ENCODE assay signal across 9 cellular contexts in the genomic region with DNA sequence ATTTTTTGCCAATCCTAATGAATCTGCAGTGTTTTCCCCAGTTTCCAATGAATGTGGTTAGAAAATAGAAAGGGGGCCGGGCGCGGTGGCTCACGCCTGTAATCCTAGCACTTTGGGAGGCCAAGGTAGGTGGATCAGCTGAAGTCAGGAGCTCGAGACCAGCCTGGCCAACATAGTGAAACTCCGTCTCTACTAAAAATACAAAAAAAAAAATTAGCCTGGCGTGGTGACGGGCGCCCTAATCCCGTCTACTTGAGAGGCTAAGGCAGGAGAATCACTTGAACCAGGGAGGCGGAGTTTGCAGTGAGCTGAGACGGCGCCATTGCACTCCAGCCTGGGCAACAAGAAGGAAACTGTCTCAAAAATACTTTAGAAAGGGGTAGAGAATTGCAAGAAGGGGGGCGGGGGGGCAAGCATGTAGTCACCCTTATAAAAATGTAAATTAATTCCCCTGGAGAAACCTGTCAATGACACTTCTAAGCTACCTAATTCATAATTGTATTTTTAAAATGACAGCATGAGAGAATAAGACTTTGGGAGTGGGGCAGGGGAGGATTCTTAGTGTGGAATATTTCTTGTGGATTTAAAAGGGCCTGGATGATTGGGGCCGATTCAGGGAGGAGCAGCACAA. TPM values are rescaled to one million over a fixed set of nuclear protein-coding genes. Genes with fewer than 3 reads are reported as not detected.
DNase-seq lines count a peak whose midpoint lies in the region; ATAC-seq and TF ChIP-seq lines count a peak whose summit lies in the region.
"Had no signal": no experiment of that assay in that cellular context is flagged by ENCODE, and none has a peak within 500 bp of the region (broad histone marks: within the 10 kb centered on the region; RNA-seq: fewer than 3 reads in every experiment).

No MANE protein-coding gene starts in this region.

- H3K27me3 Mint-ChIP-seq in central memory CD8-positive, alpha-beta T cell = no peaks in the 10 kb centered on the region
- peaks cover 0 to 2% (median 0%) of the 10 kb centered on the region in 5 donors for H3K27me3 Mint-ChIP-seq in naive thymus-derived CD4-positive, alpha-beta T cell

- no peak overlapping the region for H2AFZ ChIP-seq in KMS-11 (ENCODE audit: low read depth)

- ATAC-seq in central memory CD8-positive, alpha-beta T cell (replicated peaks; ENCODE audit: extremely low read depth, poor library complexity, severe bottlenecking) = no peak
- ATAC-seq in naive thymus-derived CD4-positive, alpha-beta T cell = no peak
- ATAC-seq in aorta (ENCODE audit: low FRiP score) = no peak

- H3K36me3 ChIP-seq in BJ (ENCODE audit: control insufficient read depth, insufficient read depth, low read length) = no peaks in the 10 kb centered on the region
- no peaks in the 10 kb centered on the region for H3K36me3 ChIP-seq in KMS-11 (ENCODE audit: insufficient read depth)
- H3K36me3 ChIP-seq in naive thymus-derived CD4-positive, alpha-beta T cell (ENCODE audit: control insufficient read depth in 2 of 3, insufficient read depth in 3 of 3, low read length in 3 of 3) = peaks cover 0 to 14% (median 5%) of the 10 kb centered on the region in 3 experiments
- H3K36me3 ChIP-seq in aorta (ENCODE audit: control insufficient read depth in 1 of 2, insufficient read depth in 2 of 2, low read length in 1 of 2) = no peaks in the 10 kb centered on the region

- H3K9me3 ChIP-seq in naive thymus-derived CD4-positive, alpha-beta T cell (ENCODE audit: control insufficient read depth in 2 of 3, low read length in 3 of 3) = no peaks in the 10 kb centered on the region
- no peaks in the 10 kb centered on the region for H3K9me3 ChIP-seq in aorta (ENCODE audit: control insufficient read depth, low read length)

- POLR2A ChIA-PET in BJ (lab: Charles Lee) (interaction anchor here (1.1 kb wide), 1 partner anchor 83 kb away, joined by 3 read pairs; the partner anchor contains the start of gene NEMF), GM10248 (lab: Yijun Ruan, JAX) (interaction anchor here (0.6 to 1.4 kb wide), 2 partner anchors 10 to 149 kb away, joined by 3 to 5 read pairs; partner anchors contain the start of genes MGAT2 and RPL36AL)
- POLR2A ChIA-PET in naive thymus-derived CD4-positive, alpha-beta T cell (lab: Charles Lee) = interaction anchor here (0.6 to 6.7 kb wide), 15 partner anchors 8 to 387 kb away, joined by 3 to 92 read pairs (median 11); partner anchors contain the start of genes DNAAF2, KLHDC1, MGAT2 and POLE2

- H3K4me2 ChIP-seq in KMS-11 = peak overlapping the region; percentile 86

- TF ChIP-seq CTCF in BJ (IDR thresholded peaks at IDR 0.05; ENCODE audit: insufficient read depth, low read depth, low read length) (no peak), KMS-11 (conservative IDR thresholded peaks at IDR 0.05; ENCODE audit: low read depth, low read length) (no peak), GM10248 (IDR thresholded peaks at IDR 0.05; ENCODE audit: control extremely low read depth, extremely low read depth, low read depth, missing control alignments) (no peak)

- H3K27ac Mint-ChIP-seq in central memory CD8-positive, alpha-beta T cell (ENCODE audit: low read depth) = peak overlapping the region; percentile 97
- H3K27ac Mint-ChIP-seq in naive thymus-derived CD4-positive, alpha-beta T cell = peak overlapping the region; percentile 98 to 100 (median 99)

- WGBS in aorta, 2 donors = 57 to 68% methylated on average over 15 of the region's 15 CpGs

- H3K36me3 Mint-ChIP-seq in central memory CD8-positive, alpha-beta T cell (ENCODE audit: insufficient read depth) = peaks cover 22% of the 10 kb centered on the region
- H3K36me3 Mint-ChIP-seq in naive thymus-derived CD4-positive, alpha-beta T cell = peaks cover 0 to 9% (median 4%) of the 10 kb centered on the region in 5 donors

- H3K79me2 ChIP-seq in KMS-11 (ENCODE audit: insufficient read depth, low read depth) = peaks cover 12% of the 10 kb centered on the region; the same call in 1 of the 2 replicates

- no peaks in the 10 kb centered on the region for H3K27me3 ChIP-seq in BJ (ENCODE audit: control insufficient read depth, insufficient read depth, low read length)
- no peaks in the 10 kb centered on the region for H3K27me3 ChIP-seq in KMS-11 (ENCODE audit: insufficient read depth, low read depth)
- no peaks in the 10 kb centered on the region for H3K27me3 ChIP-seq in naive thymus-derived CD4-positive, alpha-beta T cell (ENCODE audit: control insufficient read depth in 2 of 2, insufficient read depth in 2 of 2, low read length in 2 of 2)
- no peaks in the 10 kb centered on the region for H3K27me3 ChIP-seq in aorta (ENCODE audit: control insufficient read depth in 1 of 2, insufficient read depth in 2 of 2, low read length in 1 of 2)

- CTCF ChIA-PET in BJ (lab: Yijun Ruan, JAX) = interaction anchor here (1.0 to 3.1 kb wide), 3 partner anchors 83 to 176 kb away, joined by 3 to 11 read pairs (median 3); partner anchors contain the start of genes DNAAF2 and NEMF
- CTCF ChIA-PET in naive thymus-derived CD4-positive, alpha-beta T cell (lab: Charles Lee) = interaction anchor here (1.0 to 1.1 kb wide), 3 partner anchors 74 to 135 kb away, joined by 3 to 4 read pairs (median 3); partner anchors contain the start of gene DNAAF2
- CTCF ChIA-PET in GM10248 (lab: Yijun Ruan, JAX) = interaction anchor here (0.9 to 3.9 kb wide), 10 partner anchors 11 to 308 kb away, joined by 3 to 14 read pairs (median 4); partner anchors contain the start of genes DNAAF2 and NEMF

- H3K4me1 ChIP-seq in KMS-11 (ENCODE audit: low read depth, poor library complexity, severe bottlenecking) = peaks cover 31% of the 10 kb centered on the region
- H3K4me1 ChIP-seq in naive thymus-derived CD4-positive, alpha-beta T cell (ENCODE audit: control insufficient read depth in 2 of 2, insufficient read depth in 2 of 2, low read length in 2 of 2) = peaks cover 26 to 27% of the 10 kb centered on the region in 2 donors
- peaks cover 0 to 3% of the 10 kb centered on the region in 2 donors for H3K4me1 ChIP-seq in aorta (ENCODE audit: control insufficient read depth in 1 of 2, insufficient read depth in 2 of 2, low read length in 2 of 2)

- intact Hi-C loops in naive thymus-derived CD4-positive, alpha-beta T cell (cut with micrococcal nuclease) = loop anchor here (2.0 to 10.0 kb wide), 8 partner anchors 123 to 763 kb away; partner anchors contain the start of genes ARF6 (in 1 of the 2), DMAC2L (in 1 of the 2), L2HGDH (in 1 of the 2) and MAP4K5 (in 1 of the 2)
- intact Hi-C loops in aorta (cut with DNase I) = loop anchor here (2.0 to 5.0 kb wide), 2 partner anchors 77 to 135 kb away; partner anchors contain the start of genes DNAAF2 (in 1 of the 2) and KLHDC1 (in 1 of the 2)

- H4K20me1 ChIP-seq in KMS-11 (ENCODE audit: insufficient read depth) = no peaks in the 10 kb centered on the region

- peak overlapping the region; percentile 68 for H3K4me3 ChIP-seq in BJ (ENCODE audit: low read depth, low read length)
- H3K4me3 ChIP-seq in KMS-11 (IDR thresholded peaks at IDR 0.05; ENCODE audit: insufficient read depth, low read depth, low read length) = no peak overlapping the region
- H3K4me3 ChIP-seq in naive thymus-derived CD4-positive, alpha-beta T cell (ENCODE audit: low read length) = peak overlapping the region; percentile 62
- peak overlapping the region in 1 of 2 donors; percentile 95 for H3K4me3 ChIP-seq in aorta (ENCODE audit: low read length in 2 of 2)

- H3K4me3 Mint-ChIP-seq in central memory CD8-positive, alpha-beta T cell = peak overlapping the region; percentile 94
- peak overlapping the region; percentile 93 to 99 (median 98) for H3K4me3 Mint-ChIP-seq in naive thymus-derived CD4-positive, alpha-beta T cell

- DNase-seq in BJ (ENCODE audit: low read depth) (no peak), GM10248 (ENCODE audit: extremely low spot score) (no peak), aorta (no peak), RPMI8226 (no peak)
- DNase-seq in central memory CD8-positive, alpha-beta T cell (ENCODE audit: low spot score in 2 of 2) = no peak
- DNase-seq in naive thymus-derived CD4-positive, alpha-beta T cell = no peak
- no peak for DNase-seq in NK-92 treated with Interleukin-12 subunit alpha and Interleukin-12 subunit beta, amount 100 ng/mL, for 24 hours (lab: John Stamatoyannopoulos, UW)
- DNase-seq: activated CD8-positive, alpha-beta memory T cell treated with anti-CD3 and anti-CD28 coated beads, Interleukin-2, amount 50 U/mL, for 48 hours had no signal

- H3K27ac ChIP-seq in KMS-11 (peak overlapping the region; percentile 95; the same call in 1 of the 2 replicates), aorta (ENCODE audit: low read depth in 1 of 2, low read length in 2 of 2) (no peak overlapping the region)
- H3K27ac ChIP-seq in naive thymus-derived CD4-positive, alpha-beta T cell (ENCODE audit: low read depth, low read length) = peak overlapping the region; percentile 96

- H3K9me3 Mint-ChIP-seq in central memory CD8-positive, alpha-beta T cell = no peaks in the 10 kb centered on the region
- peaks cover 0 to 6% (median 0%) of the 10 kb centered on the region in 11 donors for H3K9me3 Mint-ChIP-seq in naive thymus-derived CD4-positive, alpha-beta T cell

- H3K4me1 Mint-ChIP-seq in central memory CD8-positive, alpha-beta T cell = peaks cover 37% of the 10 kb centered on the region
- peaks cover 20 to 55% (median 42%) of the 10 kb centered on the region in 7 donors for H3K4me1 Mint-ChIP-seq in naive thymus-derived CD4-positive, alpha-beta T cell

- H3K9ac ChIP-seq in KMS-11 = no peak overlapping the region

RNA-seq across cellular contexts. Expression of gene KLHDC2, which starts 1.7 kb away (rescaled TPM):
- polyA plus RNA-seq in BJ (2011; rRNA removed) = 47.3 and 66.1 TPM in 2 replicates
- 24.5 and 27.6 TPM in 2 replicates for polyA minus RNA-seq in BJ (2011; rRNA and poly(A)+ RNA removed)
- 100 to 1,000 TPM in 1 of 5 experiments, 10 to 100 TPM in 4; 33.2 to 105 (median 84.7) TPM for total RNA-seq in naive thymus-derived CD4-positive, alpha-beta T cell
- polyA plus RNA-seq in naive thymus-derived CD4-positive, alpha-beta T cell = 100 to 1,000 TPM in 1 of 2 donors, 10 to 100 TPM in 1; 89.3 to 103 TPM
- total RNA-seq in aorta = 10 to 100 TPM; 49.1 to 56.3 TPM
- polyA plus RNA-seq in aorta = 10 to 100 TPM; 40.2 to 93.7 TPM

Comparison
In these comparisons a context has a peak if more than half of its experiments do, and no peak if none do; other contexts are left out.
1. H3K27ac ChIP-seq: peak in KMS-11 (single experiment) and naive thymus-derived CD4-positive, alpha-beta T cell (single experiment); none in aorta (0 of 2).